16 cellular contexts compared by ENCODE assay signal in genomic region chr21:45304161-45304830, GRCh38.
DNase-seq lines count a peak whose midpoint lies in the region; TF ChIP-seq lines count a peak whose summit lies in the region.
"Had no signal": no experiment of that assay in that cellular context is flagged by ENCODE, and none has a peak within 500 bp of the region (broad histone marks: within the 10 kb centered on the region; RNA-seq: fewer than 3 reads in every experiment).

No MANE protein-coding gene starts in this region.

- H3K9me3 ChIP-seq in BLaER1 (no peaks in the 10 kb centered on the region), KOPT-K1 (ENCODE audit: insufficient read depth, low read length, poor library complexity, severe bottlenecking) (no peaks in the 10 kb centered on the region)
- H3K9me3 ChIP-seq: adrenal gland, gastrocnemius medialis had no signal

- peak overlapping the region; percentile 87 for H3K4me2 ChIP-seq in BLaER1

- H3K36me3 ChIP-seq in BLaER1 (no peaks in the 10 kb centered on the region), KOPT-K1 (ENCODE audit: insufficient read depth, low read length) (no peaks in the 10 kb centered on the region)
- H3K36me3 ChIP-seq: adrenal gland, gastrocnemius medialis had no signal

- no peak overlapping the region for H3K27ac ChIP-seq in BLaER1
- peak overlapping the region; percentile 54 for H3K27ac ChIP-seq in KOPT-K1 (ENCODE audit: low read depth, low read length, poor library complexity, severe bottlenecking)
- peak overlapping the region; percentile 17 to 94 for H3K27ac ChIP-seq in coronary artery
- H3K27ac ChIP-seq: adrenal gland, gastrocnemius medialis had no signal

- no peaks in the 10 kb centered on the region for H3K36me3 Mint-ChIP-seq in nephron (ENCODE audit: low read depth)
- H3K36me3 Mint-ChIP-seq in activated T-cell treated with anti-CD3 and anti-CD28 coated beads, Interleukin-2, amount 50 U/mL, for 24 hours (ENCODE audit: low read depth), result no peaks in the 10 kb centered on the region

- no peak for TF ChIP-seq POLR2A in erythroblast (IDR thresholded peaks at IDR 0.05; ENCODE audit: low read length)

- peaks cover 9% of the 10 kb centered on the region for H3K27me3 Mint-ChIP-seq in nephron (ENCODE audit: low read depth)
- peaks cover 6% of the 10 kb centered on the region for H3K27me3 Mint-ChIP-seq in activated T-cell treated with anti-CD3 and anti-CD28 coated beads, Interleukin-2, amount 50 U/mL, for 24 hours

- DNase-seq in coronary artery (ENCODE audit: low spot score) (no peak), NCI-H345 treated with DMSO at 0.1 percent for 48 hours (lab: John Stamatoyannopoulos, UW; ENCODE audit: unreplicated experiment) (no peak), HuH-7.5 (ENCODE audit: low spot score) (no peak), erythroblast (lab: John Stamatoyannopoulos, UW) (no peak)
- no peak for DNase-seq in activated T-cell treated with anti-CD3 and anti-CD28 coated beads, Interleukin-2, amount 50 U/mL, for 24 hours
- DNase-seq: gastrocnemius medialis; H7; NCI-H748 treated with DMSO at 0.1 percent for 48 hours; stimulated activated naive B cell treated with anti-CD40 and anti-IgM and Interleukin-4, amounts not matched to agents 10 μg/mL and 1 μg/mL and 100 μg/mL, for 72 hours had no signal

- H3K4me1 Mint-ChIP-seq in nephron, result peaks cover 58% of the 10 kb centered on the region
- H3K4me1 Mint-ChIP-seq in activated T-cell treated with anti-CD3 and anti-CD28 coated beads, Interleukin-2, amount 50 U/mL, for 24 hours (ENCODE audit: low read depth), result peaks cover 27% of the 10 kb centered on the region
- H3K4me1 Mint-ChIP-seq: memory B cell had no signal

- peaks cover 8% of the 10 kb centered on the region; the same call in 1 of the 2 replicates for H3K27me3 ChIP-seq in BLaER1
- H3K27me3 ChIP-seq: adrenal gland had no signal

- H4K20me1 ChIP-seq in BLaER1, result peaks cover 7% of the 10 kb centered on the region; the same call in 1 of the 2 replicates

- H3K4me3 ChIP-seq in BLaER1, result no peak overlapping the region
- H3K4me3 ChIP-seq in coronary artery, result no peak overlapping the region
- H3K4me3 ChIP-seq: adrenal gland, gastrocnemius medialis, K562, skin epidermis had no signal

- no peak overlapping the region for H3K9ac ChIP-seq in BLaER1

- H3K27ac Mint-ChIP-seq in nephron, result peak overlapping the region in 2 of 3 experiments; percentile 65 to 86
- H3K27ac Mint-ChIP-seq in activated T-cell treated with anti-CD3 and anti-CD28 coated beads, Interleukin-2, amount 50 U/mL, for 24 hours, result no peak overlapping the region
- H3K27ac Mint-ChIP-seq: memory B cell had no signal

- no peak for TF ChIP-seq CTCF in coronary artery (IDR thresholded peaks at IDR 0.05)
- TF ChIP-seq CTCF in nephron (IDR thresholded peaks at IDR 0.05; ENCODE audit: unreplicated experiment in 3 of 3), result no peak

- H3K4me1 ChIP-seq in BLaER1, result peaks cover 90% of the 10 kb centered on the region

- H3K9me3 Mint-ChIP-seq in nephron, result no peaks in the 10 kb centered on the region
- no peaks in the 10 kb centered on the region for H3K9me3 Mint-ChIP-seq in activated T-cell treated with anti-CD3 and anti-CD28 coated beads, Interleukin-2, amount 50 U/mL, for 24 hours
- H3K9me3 Mint-ChIP-seq: memory B cell; stimulated activated naive B cell treated with anti-CD40 and anti-IgM and Interleukin-4, amounts not matched to agents 10 μg/mL and 1 μg/mL and 100 μg/mL, for 72 hours had no signal

- no peak overlapping the region for H3K4me3 Mint-ChIP-seq in nephron
- no peak overlapping the region for H3K4me3 Mint-ChIP-seq in activated T-cell treated with anti-CD3 and anti-CD28 coated beads, Interleukin-2, amount 50 U/mL, for 24 hours
- H3K4me3 Mint-ChIP-seq: memory B cell; stimulated activated naive B cell treated with anti-CD40 and anti-IgM and Interleukin-4, amounts not matched to agents 10 μg/mL and 1 μg/mL and 100 μg/mL, for 72 hours had no signal
